ENCODE assay signal across 25 cellular contexts in the genomic region with DNA sequence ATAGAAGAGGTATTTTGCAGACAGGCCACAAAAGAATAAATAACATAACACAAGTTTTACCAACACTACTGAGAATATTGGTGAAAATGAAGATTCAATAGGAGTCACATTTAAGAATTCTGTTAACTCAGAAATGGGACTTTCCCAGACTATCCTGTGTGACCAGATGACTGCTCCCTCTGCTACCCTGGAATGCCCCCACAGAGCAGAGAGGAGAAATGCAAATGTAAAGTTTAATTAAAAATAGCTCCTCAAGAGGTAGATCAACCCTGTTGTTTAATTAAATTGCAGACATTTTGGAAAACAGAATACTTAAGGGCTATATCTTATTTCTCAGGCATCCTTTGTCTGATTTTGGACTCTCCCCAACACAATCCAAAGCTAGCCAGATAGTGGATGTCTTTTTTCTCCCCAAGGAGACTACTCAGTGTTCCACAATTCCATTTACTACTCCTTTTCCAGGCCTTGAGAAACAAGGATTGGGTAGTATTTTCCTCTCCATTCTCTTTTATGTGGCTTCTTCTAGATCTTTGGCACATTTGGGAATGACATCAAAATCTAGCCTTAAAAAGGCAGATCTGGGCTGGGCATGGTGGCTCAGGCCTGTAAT.
"Had no signal": no experiment of that assay in that cellular context is flagged by ENCODE, and none has a peak within 500 bp of the region (broad histone marks: within the 10 kb centered on the region; RNA-seq: fewer than 3 reads in every experiment).

No MANE protein-coding gene starts in this region.

- H3K27me3 Mint-ChIP-seq: activated CD4-positive, alpha-beta T cell treated with anti-CD3 and anti-CD28 coated beads for 36 hours; activated naive CD4-positive, alpha-beta T cell treated with anti-CD3 and anti-CD28 coated beads, Interleukin-2, amount 10 ng/mL, durations not matched to agents 7 days and 5 days; brain; dendritic cell treated with granulocyte-macrophage colony-stimulating factor and Interleukin-4, amounts not matched to agents 40 ng/mL and 50 ng/mL, for 4 days had no signal

- H3K4me2 ChIP-seq: hepatocyte had no signal

- H3K4me1 ChIP-seq: parathyroid adenoma, stomach, suprapubic skin, tibial nerve had no signal

- H3K4me3 ChIP-seq: hepatocyte, stomach, suprapubic skin, tibial nerve had no signal

- ATAC-seq: activated CD4-positive, alpha-beta T cell treated with anti-CD3 and anti-CD28 coated beads for 36 hours; activated T-cell treated with anti-CD3 and anti-CD28 coated beads, Interleukin-2, amount 50 U/mL, for 4 hours; left ventricle myocardium superior; right cardiac atrium; WTC11 had no signal

- H3K79me2 ChIP-seq: hepatocyte, parathyroid adenoma had no signal

- H3K27ac ChIP-seq: hepatocyte, parathyroid adenoma, stomach, suprapubic skin, tibial nerve had no signal

- DNase-seq: activated CD4-positive, alpha-beta T cell treated with anti-CD3 and anti-CD28 coated beads for 36 hours; activated CD4-positive, alpha-beta T cell treated with anti-CD3 and anti-CD28 coated beads, Interleukin-2, amount 50 U/mL, for 4 hours; activated CD8-positive, alpha-beta memory T cell treated with anti-CD3 and anti-CD28 coated beads for 24 hours; activated CD8-positive, alpha-beta memory T cell treated with anti-CD3 and anti-CD28 coated beads, Interleukin-2, amount 50 U/mL, for 4 hours; activated effector memory CD4-positive, alpha-beta T cell treated with Interleukin-2 at 50 U/mL for 16 hours; activated naive CD4-positive, alpha-beta T cell treated with anti-CD3 and anti-CD28 coated beads, Interleukin-2, amount 10 ng/mL, durations not matched to agents 7 days and 5 days; activated T-cell treated with anti-CD3 and anti-CD28 coated beads, Interleukin-2, amount 50 U/mL, for 4 hours; anterior cingulate cortex; effector CD4-positive, alpha-beta T cell; erythroblast; glutamatergic neuron; left ventricle myocardium superior; nephron progenitor cell; right cardiac atrium; stimulated activated CD4-positive, alpha-beta T cell treated with anti-CD3 and anti-CD28 coated beads, Interleukin-4, amount 100 ng/mL, for 24 hours; stomach; T1000 had no signal

- H3K4me1 Mint-ChIP-seq: brain, nephron progenitor cell, WTC11 had no signal

- H3K36me3 Mint-ChIP-seq: activated naive CD4-positive, alpha-beta T cell treated with anti-CD3 and anti-CD28 coated beads, Interleukin-2, amount 10 ng/mL, durations not matched to agents 7 days and 5 days had no signal

- H3K4me3 Mint-ChIP-seq: activated CD4-positive, alpha-beta T cell treated with anti-CD3 and anti-CD28 coated beads for 36 hours; activated naive CD4-positive, alpha-beta T cell treated with anti-CD3 and anti-CD28 coated beads, Interleukin-2, amount 10 ng/mL, durations not matched to agents 7 days and 5 days; activated T-cell treated with anti-CD3 and anti-CD28 coated beads, Interleukin-2, amount 50 U/mL, for 4 hours; brain; dendritic cell treated with granulocyte-macrophage colony-stimulating factor and Interleukin-4, amounts not matched to agents 40 ng/mL and 50 ng/mL, for 4 days; nephron progenitor cell; T-helper 1 cell treated with Interleukin-12 subunit alpha and Interleukin-12 subunit beta and Interleukin-4 antibody, amounts not matched to agents 30 μg/mL and 1 μg/mL, for 36 hours; WTC11 had no signal

- H2AFZ ChIP-seq: hepatocyte, parathyroid adenoma had no signal

- H3K9me3 ChIP-seq: stomach, suprapubic skin, tibial nerve had no signal

- H3K36me3 ChIP-seq: stomach, suprapubic skin, tibial nerve had no signal

- H3K27me3 ChIP-seq: hepatocyte, stomach, suprapubic skin, tibial nerve had no signal

- H3K27ac Mint-ChIP-seq: activated CD4-positive, alpha-beta T cell treated with anti-CD3 and anti-CD28 coated beads for 36 hours; activated naive CD4-positive, alpha-beta T cell treated with anti-CD3 and anti-CD28 coated beads, Interleukin-2, amount 10 ng/mL, durations not matched to agents 7 days and 5 days; brain; dendritic cell treated with granulocyte-macrophage colony-stimulating factor and Interleukin-4, amounts not matched to agents 40 ng/mL and 50 ng/mL, for 4 days; nephron progenitor cell; T-helper 1 cell treated with Interleukin-12 subunit alpha and Interleukin-12 subunit beta and Interleukin-4 antibody, amounts not matched to agents 30 μg/mL and 1 μg/mL, for 36 hours; WTC11 had no signal
